10 cellular contexts compared by ENCODE assay signal in the genomic region with DNA sequence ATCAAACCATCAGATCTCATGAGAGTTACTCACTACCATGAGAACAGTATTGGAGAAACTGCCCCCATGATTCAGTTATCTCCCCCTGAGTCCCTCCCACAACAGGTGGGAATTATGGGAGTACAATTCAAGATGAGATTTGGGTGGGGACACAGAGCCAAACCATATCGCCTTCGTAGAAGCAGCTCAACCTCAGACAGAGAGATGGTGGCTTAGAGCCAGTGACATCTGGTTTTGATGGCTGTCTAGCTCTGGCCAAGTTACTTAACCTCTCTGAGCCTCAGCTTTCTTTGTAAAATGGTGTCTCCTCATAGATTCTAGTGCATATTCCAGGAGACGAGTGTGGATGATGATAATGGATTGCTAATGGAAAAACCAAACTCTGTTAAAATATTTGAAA. TPM values are rescaled to one million over a fixed set of nuclear protein-coding genes. Genes with fewer than 3 reads are reported as not detected.
"Had no signal": no experiment of that assay in that cellular context is flagged by ENCODE, and none has a peak within 500 bp of the region (broad histone marks: within the 10 kb centered on the region; RNA-seq: fewer than 3 reads in every experiment).

No MANE protein-coding gene starts in this region.

- ATAC-seq: left lobe of liver, pancreas, sciatic nerve had no signal

- DNase-seq: activated CD4-positive, CD25-positive, alpha-beta regulatory T cell treated with anti-CD3 and anti-CD28 coated beads, Interleukin-2, amount 50 U/mL, for 72 hours; activated CD8-positive, alpha-beta memory T cell treated with anti-CD3 and anti-CD28 coated beads, Interleukin-2, amount 50 U/mL, for 48 hours; activated gamma-delta T cell; caudate nucleus; erythroblast; pancreas; tibial artery had no signal

RNA-seq across cellular contexts. Expression of a gene that starts 54.8 kb away (rescaled TPM):
- total RNA-seq: lung microvascular endothelial cell had no signal
